Comparison of ENCODE assay signal across 2 cellular contexts in the genomic region with DNA sequence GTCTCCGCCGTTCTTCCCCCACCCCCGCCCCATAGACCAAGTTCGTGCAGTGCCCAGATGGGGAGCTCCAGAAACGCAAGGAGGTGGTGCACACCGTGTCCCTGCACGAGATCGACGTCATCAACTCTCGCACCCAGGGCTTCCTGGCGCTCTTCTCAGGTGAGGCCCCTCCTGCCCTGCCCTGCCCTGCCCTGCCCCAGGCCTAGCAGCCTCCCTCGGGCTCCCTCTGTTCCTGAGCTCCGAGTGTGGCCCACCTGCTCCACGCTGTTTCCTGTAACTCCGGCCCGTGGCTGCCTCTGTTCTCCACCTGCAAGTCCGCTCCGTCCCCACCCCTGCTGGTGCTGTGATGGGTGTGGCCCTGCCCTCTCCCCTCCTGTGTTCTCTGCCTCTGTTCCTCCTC.
TF ChIP-seq lines count a peak whose summit lies in the region.

No MANE protein-coding gene starts in this region.

TF ChIP-seq in GM23338, 12 proteins besides CTCF, POLR2A, EP300 and RAD21:
- TF ChIP-seq EZH2phosphoT487 (IDR thresholded peaks at IDR 0.05; ENCODE audit: unreplicated experiment) (no peak), CREB1 (CRISPR knock-in tag; IDR thresholded peaks at IDR 0.05; ENCODE audit: low read depth) (no peak)
TF ChIP-seq in GM23338: peak in this region for 0.

TF ChIP-seq in K562, 482 proteins besides CTCF, POLR2A, EP300 and RAD21:
- TF ChIP-seq MAFK (IDR thresholded peaks at IDR 0.05; ENCODE audit: low read length) (no peak), POLR2G (IDR thresholded peaks at IDR 0.05; ENCODE audit: low read depth, low read length) (peak; percentile 44; the same call in 1 of the 2 replicates)
- TF ChIP-seq, protein P1, sequence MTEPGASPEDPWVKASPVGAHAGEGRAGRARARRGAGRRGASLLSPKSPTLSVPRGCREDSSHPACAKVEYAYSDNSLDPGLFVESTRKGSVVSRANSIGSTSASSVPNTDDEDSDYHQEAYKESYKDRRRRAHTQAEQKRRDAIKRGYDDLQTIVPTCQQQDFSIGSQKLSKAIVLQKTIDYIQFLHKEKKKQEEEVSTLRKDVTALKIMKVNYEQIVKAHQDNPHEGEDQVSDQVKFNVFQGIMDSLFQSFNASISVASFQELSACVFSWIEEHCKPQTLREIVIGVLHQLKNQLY (CRISPR knock-in tag; conservative IDR thresholded peaks at IDR 0.05), result no peak
